ENCODE assay signal across 1 cellular context in genomic region chr14:33850826-33851225, GRCh38.
TF ChIP-seq lines count a peak whose summit lies in the region.

No MANE protein-coding gene starts in this region.

TF ChIP-seq in SK-N-SH, 30 proteins besides CTCF, POLR2A, EP300 and RAD21 (continued from another document):
- TF ChIP-seq ZBTB33 (IDR thresholded peaks at IDR 0.05; ENCODE audit: borderline replicate concordance, low read depth) = no peak
